ENCODE assay signal across 29 cellular contexts in the genomic region with DNA sequence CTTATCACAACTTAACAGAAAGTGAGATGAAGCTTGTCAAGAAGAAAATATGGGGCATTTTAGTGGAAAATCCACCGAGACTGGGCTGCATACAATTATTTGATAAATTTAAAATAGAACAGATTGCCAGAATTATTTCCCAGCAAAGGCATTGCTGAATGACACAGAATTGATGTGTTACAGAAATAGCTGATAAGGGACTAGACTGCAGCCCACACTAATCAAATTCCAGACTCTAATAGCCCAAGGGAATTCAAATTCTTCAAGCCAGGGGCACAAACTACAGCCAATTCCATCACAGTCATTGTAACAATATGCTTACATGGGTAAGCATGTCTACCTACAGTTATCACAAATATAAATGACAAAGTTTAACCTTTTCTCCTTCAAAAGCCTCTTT.
"Had no signal": no experiment of that assay in that cellular context is flagged by ENCODE, and none has a peak within 500 bp of the region (broad histone marks: within the 10 kb centered on the region; RNA-seq: fewer than 3 reads in every experiment).

No MANE protein-coding gene starts in this region.

- H3K79me2 ChIP-seq: hepatocyte had no signal

- DNase-seq: activated B cell treated with CpG ODN at 0.5 μM for 24 hours; activated CD4-positive, alpha-beta T cell treated with anti-CD3 and anti-CD28 coated beads, Interleukin-2, amount 50 U/mL, for 1 hour; activated CD8-positive, alpha-beta T cell treated with anti-CD3 and anti-CD28 coated beads for 36 hours; activated T-cell treated with anti-CD3 and anti-CD28 coated beads, Interleukin-2, amount 50 U/mL, for 48 hours; adrenal gland; aorta; glutamatergic neuron; left ventricle myocardium inferior; midbrain; naive thymus-derived CD4-positive, alpha-beta T cell; posterior cingulate gyrus; right cardiac atrium; stimulated activated CD4-positive, alpha-beta T cell treated with anti-CD3 and anti-CD28 coated beads, Interleukin-12 subunit alpha, Interleukin-12 subunit beta, amount 100 ng/mL, for 4 hours; stimulated activated CD4-positive, alpha-beta T cell treated with anti-CD3 and anti-CD28 coated beads, Interleukin-4, amount 100 ng/mL, for 1 hour; stimulated activated naive CD8-positive, alpha-beta T cell treated with anti-CD3 and anti-CD28 coated beads, Interleukin-15, Interleukin-2, amounts not matched to agents 100 U/mL and 50 U/mL, for 24 hours; T-helper 1 cell; testis; transverse colon had no signal

- FAIRE-seq: frontal cortex, urothelium cell line had no signal

- H3K4me1 Mint-ChIP-seq: activated B cell treated with CpG ODN at 0.5 μM for 24 hours; central memory CD8-positive, alpha-beta T cell; endodermal cell; neural crest cell had no signal

- H3K27me3 ChIP-seq: adrenal gland, hepatocyte, testis, transverse colon had no signal

- H2AFZ ChIP-seq: hepatocyte had no signal

- H3K9me3 ChIP-seq: adrenal gland, left ventricle myocardium inferior, testis, transverse colon had no signal

- H3K9me3 Mint-ChIP-seq: activated B cell treated with CpG ODN at 0.5 μM for 24 hours, endodermal cell, neural crest cell had no signal

- H3K4me1 ChIP-seq: adrenal gland, left ventricle myocardium inferior, testis, transverse colon had no signal

- H3K36me3 ChIP-seq: adrenal gland, left ventricle myocardium inferior, transverse colon had no signal

- H3K4me3 Mint-ChIP-seq: activated B cell treated with CpG ODN at 0.5 μM for 24 hours; activated CD8-positive, alpha-beta T cell treated with anti-CD3 and anti-CD28 coated beads for 36 hours; central memory CD8-positive, alpha-beta T cell; dendritic cell treated with granulocyte-macrophage colony-stimulating factor and Interleukin-4, amounts not matched to agents 40 ng/mL and 50 ng/mL, for 4 days; endodermal cell; naive thymus-derived CD4-positive, alpha-beta T cell; neural crest cell; T-helper 2 cell treated with Interferon-gamma antibody and Interleukin-4, amounts not matched to agents 5 μg/mL and 100 μg/mL, for 36 hours had no signal

- H3K36me3 Mint-ChIP-seq: activated naive CD4-positive, alpha-beta T cell treated with anti-CD3 and anti-CD28 coated beads, Interleukin-2, amount 50 U/mL, for 72 hours; naive thymus-derived CD4-positive, alpha-beta T cell had no signal

- H3K4me3 ChIP-seq: adrenal gland, hepatocyte, left ventricle myocardium inferior, testis, transverse colon had no signal

- H3K27me3 Mint-ChIP-seq: activated B cell treated with CpG ODN at 0.5 μM for 24 hours; activated CD8-positive, alpha-beta T cell treated with anti-CD3 and anti-CD28 coated beads for 36 hours; central memory CD8-positive, alpha-beta T cell; dendritic cell treated with granulocyte-macrophage colony-stimulating factor and Interleukin-4, amounts not matched to agents 40 ng/mL and 50 ng/mL, for 4 days; naive thymus-derived CD4-positive, alpha-beta T cell had no signal

- ATAC-seq: activated CD8-positive, alpha-beta T cell treated with anti-CD3 and anti-CD28 coated beads for 36 hours; activated naive CD4-positive, alpha-beta T cell treated with anti-CD3 and anti-CD28 coated beads, Interleukin-2, amount 50 U/mL, for 72 hours; esophagus mucosa; naive thymus-derived CD4-positive, alpha-beta T cell; right cardiac atrium; stimulated activated naive CD8-positive, alpha-beta T cell treated with anti-CD3 and anti-CD28 coated beads, Interleukin-15, Interleukin-2, amounts not matched to agents 100 U/mL and 50 U/mL, for 24 hours had no signal

- H3K27ac Mint-ChIP-seq: activated B cell treated with CpG ODN at 0.5 μM for 24 hours; activated CD8-positive, alpha-beta T cell treated with anti-CD3 and anti-CD28 coated beads for 36 hours; activated naive CD4-positive, alpha-beta T cell treated with anti-CD3 and anti-CD28 coated beads, Interleukin-2, amount 50 U/mL, for 72 hours; activated T-helper 2 cell treated with anti-CD3 and anti-CD28 coated beads, Interferon-gamma antibody, Interleukin-2, Interleukin-4, amounts not matched to agents 10 μg/mL and 5 μg/mL and 100 μg/mL, durations not matched to agents 14 hours and 24 hours and 36 hours; dendritic cell treated with granulocyte-macrophage colony-stimulating factor and Interleukin-4, amounts not matched to agents 40 ng/mL and 50 ng/mL, for 4 days; endodermal cell; naive thymus-derived CD4-positive, alpha-beta T cell; T-helper 2 cell treated with Interferon-gamma antibody and Interleukin-4, amounts not matched to agents 5 μg/mL and 100 μg/mL, for 36 hours had no signal

- H3K27ac ChIP-seq: adrenal gland, hepatocyte, left ventricle myocardium inferior, testis, transverse colon had no signal

- H3K4me2 ChIP-seq: hepatocyte had no signal
